In the genomic region with DNA sequence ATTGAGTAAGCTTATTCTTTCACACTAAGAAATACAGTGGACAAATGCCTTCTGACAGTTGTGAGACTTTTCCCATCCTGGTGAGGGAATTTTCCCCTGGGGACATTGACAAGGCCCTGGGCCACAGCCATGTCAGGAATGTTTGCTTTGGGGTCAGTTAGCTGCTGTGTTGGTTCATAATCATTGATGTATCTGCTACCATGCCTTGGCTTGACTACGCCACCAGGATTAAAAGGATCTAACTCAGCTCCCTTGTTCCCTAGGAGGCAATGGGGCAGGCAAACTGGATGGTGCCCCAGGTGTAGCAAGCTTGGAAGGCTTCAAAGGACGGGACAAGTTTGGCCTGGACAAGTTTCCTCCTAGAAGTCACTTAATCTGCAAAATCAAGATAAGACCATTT, we compare ENCODE assay signal across 16 cellular contexts.
"Had no signal": no experiment of that assay in that cellular context is flagged by ENCODE, and none has a peak within 500 bp of the region (broad histone marks: within the 10 kb centered on the region; RNA-seq: fewer than 3 reads in every experiment).

No MANE protein-coding gene starts in this region.

- DNase-seq: activated CD4-positive, CD25-positive, alpha-beta regulatory T cell treated with anti-CD3 and anti-CD28 coated beads, Interleukin-2, amount 50 U/mL, for 72 hours; activated CD8-positive, alpha-beta memory T cell treated with anti-CD3 and anti-CD28 coated beads, Interleukin-2, amount 10 ng/mL, durations not matched to agents 7 days and 5 days; activated naive CD4-positive, alpha-beta T cell treated with Interleukin-2 at 50 U/mL for 16 hours; activated T-cell treated with anti-CD3 and anti-CD28 coated beads, Interleukin-2, amount 50 U/mL, for 1 hour; cortex of kidney; gastrocnemius medialis; kidney glomerular epithelial cell; left ventricle myocardium inferior; naive thymus-derived CD4-positive, alpha-beta T cell; pancreas; stimulated activated CD4-positive, alpha-beta T cell treated with anti-CD3 and anti-CD28 coated beads, Interleukin-4, amount 100 ng/mL, for 24 hours; T-helper 2 cell; uterus had no signal

- H3K9me3 Mint-ChIP-seq: activated T-helper 17 cell treated with anti-CD3 and anti-CD28 coated beads, Interleukin-2, amount 50 U/mL, for 72 hours; stimulated activated effector memory CD8-positive, alpha-beta T cell treated with anti-CD3 and anti-CD28 coated beads, Interleukin-12 subunit alpha, Interleukin-12 subunit beta, amount 100 ng/mL, for 72 hours had no signal

- H3K27ac Mint-ChIP-seq: activated CD8-positive, alpha-beta memory T cell treated with anti-CD3 and anti-CD28 coated beads, Interleukin-2, amount 10 ng/mL, durations not matched to agents 7 days and 5 days; activated T-helper 17 cell treated with anti-CD3 and anti-CD28 coated beads, Interleukin-2, amount 50 U/mL, for 72 hours; stimulated activated effector memory CD8-positive, alpha-beta T cell treated with anti-CD3 and anti-CD28 coated beads, Interleukin-12 subunit alpha, Interleukin-12 subunit beta, amount 100 ng/mL, for 72 hours had no signal

- H3K27me3 Mint-ChIP-seq: activated T-helper 17 cell treated with anti-CD3 and anti-CD28 coated beads, Interleukin-2, amount 50 U/mL, for 72 hours had no signal

- ATAC-seq: activated CD8-positive, alpha-beta memory T cell treated with anti-CD3 and anti-CD28 coated beads, Interleukin-2, amount 10 ng/mL, durations not matched to agents 7 days and 5 days; activated T-helper 17 cell treated with anti-CD3 and anti-CD28 coated beads, Interleukin-2, amount 50 U/mL, for 72 hours; gastrocnemius medialis; naive thymus-derived CD4-positive, alpha-beta T cell; pancreas; sciatic nerve; stimulated activated effector memory CD8-positive, alpha-beta T cell treated with anti-CD3 and anti-CD28 coated beads, Interleukin-12 subunit alpha, Interleukin-12 subunit beta, amount 100 ng/mL, for 72 hours had no signal

- H3K4me3 Mint-ChIP-seq: activated CD8-positive, alpha-beta memory T cell treated with anti-CD3 and anti-CD28 coated beads, Interleukin-2, amount 10 ng/mL, durations not matched to agents 7 days and 5 days; activated T-helper 17 cell treated with anti-CD3 and anti-CD28 coated beads, Interleukin-2, amount 50 U/mL, for 72 hours; naive thymus-derived CD4-positive, alpha-beta T cell; stimulated activated effector memory CD8-positive, alpha-beta T cell treated with anti-CD3 and anti-CD28 coated beads, Interleukin-12 subunit alpha, Interleukin-12 subunit beta, amount 100 ng/mL, for 72 hours had no signal
